ENCODE assay signal across 1 cellular context in the genomic region with DNA sequence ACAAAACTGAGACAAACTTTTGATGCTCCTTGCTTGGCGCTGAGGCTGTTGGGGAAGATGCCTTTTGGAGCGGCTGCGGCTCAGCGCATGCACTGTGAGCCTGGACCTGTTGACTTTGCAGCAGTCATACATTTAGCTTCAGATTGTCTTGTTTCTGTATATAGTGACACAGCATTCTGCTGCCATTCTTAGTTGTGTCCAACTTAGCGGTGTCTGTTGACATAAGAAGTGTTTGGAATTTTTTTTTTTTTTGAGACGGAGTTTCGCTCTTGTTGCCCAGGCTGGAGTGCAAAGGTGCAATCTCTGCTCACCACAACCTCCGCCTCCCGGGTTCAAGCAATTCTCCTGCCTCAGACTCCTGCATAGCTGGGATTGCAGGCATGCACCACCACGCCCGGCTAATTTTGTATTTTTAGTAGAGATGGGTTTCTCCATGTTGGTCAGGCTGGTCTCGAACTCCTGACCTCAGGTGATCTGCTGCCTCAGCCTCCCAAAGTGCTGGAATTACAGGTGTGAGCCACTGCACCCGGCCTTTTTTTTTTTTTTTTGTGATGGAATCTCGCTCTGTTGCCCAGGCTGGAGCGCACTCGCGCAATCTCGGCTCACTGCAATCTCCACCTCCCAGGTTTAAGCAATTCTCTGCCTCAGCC.
A peak's percentile ranks its signal among the peaks of the same experiment; 100 is the strongest.
TF ChIP-seq lines count a peak whose summit lies in the region.

No MANE protein-coding gene starts in this region.

TF ChIP-seq in HepG2, 621 proteins besides CTCF, POLR2A, EP300 and RAD21 (continued from another document and continues in another):
- TF ChIP-seq NKX3-1 (CRISPR knock-in tag; IDR thresholded peaks at IDR 0.05) (peak; percentile 64; the same call in 1 of the 2 replicates), SNAI1 (CRISPR knock-in tag; IDR thresholded peaks at IDR 0.05; ENCODE audit: borderline replicate concordance) (0 out of 2 replicates have a peak, but pooled peaks have one; percentile 83), ZSCAN29 (CRISPR knock-in tag; conservative IDR thresholded peaks at IDR 0.05) (peak; percentile 82), TBX3 (IDR thresholded peaks at IDR 0.05; ENCODE audit: borderline replicate concordance) (peak; percentile 69; the same call in 1 of the 2 replicates), ZNF264 (CRISPR knock-in tag; IDR thresholded peaks at IDR 0.05) (peak; percentile 67; the same call in 1 of the 2 replicates), PHF21A (CRISPR knock-in tag; IDR thresholded peaks at IDR 0.05) (peak; percentile 85), GTF3A (CRISPR knock-in tag; conservative IDR thresholded peaks at IDR 0.05) (peak; percentile 79; the same call in 1 of the 2 replicates), ESRRA (CRISPR knock-in tag; IDR thresholded peaks at IDR 0.05; ENCODE audit: low read depth) (0 out of 2 replicates have a peak, but pooled peaks have one; percentile 42), ZNF343 (CRISPR knock-in tag; IDR thresholded peaks at IDR 0.05) (0 out of 2 replicates have a peak, but pooled peaks have one; percentile 40), SALL1 (CRISPR knock-in tag; IDR thresholded peaks at IDR 0.05) (peak; percentile 96), ZNF331 (CRISPR knock-in tag; IDR thresholded peaks at IDR 0.05) (peak; percentile 72), AKAP8 (CRISPR knock-in tag; IDR thresholded peaks at IDR 0.05) (0 out of 2 replicates have a peak, but pooled peaks have one; percentile 54), MYC (CRISPR knock-in tag; IDR thresholded peaks at IDR 0.05; ENCODE audit: borderline replicate concordance) (peak; percentile 33; the same call in 1 of the 2 replicates), KLF6 (CRISPR knock-in tag; IDR thresholded peaks at IDR 0.05) (0 out of 2 replicates have a peak, but pooled peaks have one; percentile 14), RXRA (CRISPR knock-in tag; IDR thresholded peaks at IDR 0.05) (peak; percentile 43), TEAD3 (CRISPR knock-in tag; optimal IDR thresholded peaks at IDR 0.05; ENCODE audit: borderline replicate concordance) (peak; percentile 92), ZNF121 (CRISPR knock-in tag; IDR thresholded peaks at IDR 0.05) (peak; percentile 86; the same call in 1 of the 2 replicates), NCOR1 (IDR thresholded peaks at IDR 0.05; ENCODE audit: borderline replicate concordance, low read length) (peak; percentile 62; the same call in 1 of the 2 replicates), HOXA5 (CRISPR knock-in tag; IDR thresholded peaks at IDR 0.05) (0 out of 2 replicates have a peak, but pooled peaks have one; percentile 72), FOXP1 (IDR thresholded peaks at IDR 0.05) (peak; percentile 83), FOXP1 (CRISPR knock-in tag; IDR thresholded peaks at IDR 0.05) (peak; percentile 90), MTA1 (CRISPR knock-in tag; IDR thresholded peaks at IDR 0.05; ENCODE audit: borderline replicate concordance) (peak; percentile 93), NRL (CRISPR knock-in tag; IDR thresholded peaks at IDR 0.05; ENCODE audit: borderline replicate concordance) (0 out of 2 replicates have a peak, but pooled peaks have one; percentile 46), NCOA2 (CRISPR knock-in tag; IDR thresholded peaks at IDR 0.05) (peak; percentile 68), FOXO1 (CRISPR knock-in tag; IDR thresholded peaks at IDR 0.05) (peak; percentile 90), HMG20A (CRISPR knock-in tag; IDR thresholded peaks at IDR 0.05; ENCODE audit: borderline replicate concordance) (peak; percentile 90; the same call in 1 of the 2 replicates), ZNF761 (CRISPR knock-in tag; conservative IDR thresholded peaks at IDR 0.05) (peak; percentile 50), TCF7 (IDR thresholded peaks at IDR 0.05; ENCODE audit: low read depth) (peak; percentile 60), PHF5A (CRISPR knock-in tag; IDR thresholded peaks at IDR 0.05; ENCODE audit: low read depth, unreplicated experiment) (peak; percentile 38)
- TF ChIP-seq, protein P1, sequence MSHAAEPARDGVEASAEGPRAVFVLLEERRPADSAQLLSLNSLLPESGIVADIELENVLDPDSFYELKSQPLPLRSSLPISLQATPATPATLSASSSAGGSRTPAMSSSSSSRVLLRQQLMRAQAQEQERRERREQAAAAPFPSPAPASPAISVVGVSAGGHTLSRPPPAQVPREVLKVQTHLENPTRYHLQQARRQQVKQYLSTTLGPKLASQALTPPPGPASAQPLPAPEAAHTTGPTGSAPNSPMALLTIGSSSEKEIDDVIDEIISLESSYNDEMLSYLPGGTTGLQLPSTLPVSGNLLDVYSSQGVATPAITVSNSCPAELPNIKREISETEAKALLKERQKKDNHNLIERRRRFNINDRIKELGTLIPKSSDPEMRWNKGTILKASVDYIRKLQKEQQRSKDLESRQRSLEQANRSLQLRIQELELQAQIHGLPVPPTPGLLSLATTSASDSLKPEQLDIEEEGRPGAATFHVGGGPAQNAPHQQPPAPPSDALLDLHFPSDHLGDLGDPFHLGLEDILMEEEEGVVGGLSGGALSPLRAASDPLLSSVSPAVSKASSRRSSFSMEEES (CRISPR knock-in tag; IDR thresholded peaks at IDR 0.05): peak; percentile 32; the same call in 1 of the 2 replicates
- TF ChIP-seq, protein P2, sequence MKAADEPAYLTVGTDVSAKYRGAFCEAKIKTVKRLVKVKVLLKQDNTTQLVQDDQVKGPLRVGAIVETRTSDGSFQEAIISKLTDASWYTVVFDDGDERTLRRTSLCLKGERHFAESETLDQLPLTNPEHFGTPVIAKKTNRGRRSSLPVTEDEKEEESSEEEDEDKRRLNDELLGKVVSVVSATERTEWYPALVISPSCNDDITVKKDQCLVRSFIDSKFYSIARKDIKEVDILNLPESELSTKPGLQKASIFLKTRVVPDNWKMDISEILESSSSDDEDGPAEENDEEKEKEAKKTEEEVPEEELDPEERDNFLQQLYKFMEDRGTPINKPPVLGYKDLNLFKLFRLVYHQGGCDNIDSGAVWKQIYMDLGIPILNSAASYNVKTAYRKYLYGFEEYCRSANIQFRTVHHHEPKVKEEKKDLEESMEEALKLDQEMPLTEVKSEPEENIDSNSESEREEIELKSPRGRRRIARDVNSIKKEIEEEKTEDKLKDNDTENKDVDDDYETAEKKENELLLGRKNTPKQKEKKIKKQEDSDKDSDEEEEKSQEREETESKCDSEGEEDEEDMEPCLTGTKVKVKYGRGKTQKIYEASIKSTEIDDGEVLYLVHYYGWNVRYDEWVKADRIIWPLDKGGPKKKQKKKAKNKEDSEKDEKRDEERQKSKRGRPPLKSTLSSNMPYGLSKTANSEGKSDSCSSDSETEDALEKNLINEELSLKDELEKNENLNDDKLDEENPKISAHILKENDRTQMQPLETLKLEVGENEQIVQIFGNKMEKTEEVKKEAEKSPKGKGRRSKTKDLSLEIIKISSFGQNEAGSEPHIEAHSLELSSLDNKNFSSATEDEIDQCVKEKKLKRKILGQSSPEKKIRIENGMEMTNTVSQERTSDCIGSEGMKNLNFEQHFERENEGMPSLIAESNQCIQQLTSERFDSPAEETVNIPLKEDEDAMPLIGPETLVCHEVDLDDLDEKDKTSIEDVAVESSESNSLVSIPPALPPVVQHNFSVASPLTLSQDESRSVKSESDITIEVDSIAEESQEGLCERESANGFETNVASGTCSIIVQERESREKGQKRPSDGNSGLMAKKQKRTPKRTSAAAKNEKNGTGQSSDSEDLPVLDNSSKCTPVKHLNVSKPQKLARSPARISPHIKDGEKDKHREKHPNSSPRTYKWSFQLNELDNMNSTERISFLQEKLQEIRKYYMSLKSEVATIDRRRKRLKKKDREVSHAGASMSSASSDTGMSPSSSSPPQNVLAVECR (CRISPR knock-in tag; IDR thresholded peaks at IDR 0.05; ENCODE audit: borderline replicate concordance): peak; percentile 67; the same call in 1 of the 2 replicates
- TF ChIP-seq, protein P3, sequence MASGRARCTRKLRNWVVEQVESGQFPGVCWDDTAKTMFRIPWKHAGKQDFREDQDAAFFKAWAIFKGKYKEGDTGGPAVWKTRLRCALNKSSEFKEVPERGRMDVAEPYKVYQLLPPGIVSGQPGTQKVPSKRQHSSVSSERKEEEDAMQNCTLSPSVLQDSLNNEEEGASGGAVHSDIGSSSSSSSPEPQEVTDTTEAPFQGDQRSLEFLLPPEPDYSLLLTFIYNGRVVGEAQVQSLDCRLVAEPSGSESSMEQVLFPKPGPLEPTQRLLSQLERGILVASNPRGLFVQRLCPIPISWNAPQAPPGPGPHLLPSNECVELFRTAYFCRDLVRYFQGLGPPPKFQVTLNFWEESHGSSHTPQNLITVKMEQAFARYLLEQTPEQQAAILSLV (CRISPR knock-in tag; IDR thresholded peaks at IDR 0.05; ENCODE audit: borderline replicate concordance): 0 out of 2 replicates have a peak, but pooled peaks have one; percentile 44
- TF ChIP-seq, protein P4, sequence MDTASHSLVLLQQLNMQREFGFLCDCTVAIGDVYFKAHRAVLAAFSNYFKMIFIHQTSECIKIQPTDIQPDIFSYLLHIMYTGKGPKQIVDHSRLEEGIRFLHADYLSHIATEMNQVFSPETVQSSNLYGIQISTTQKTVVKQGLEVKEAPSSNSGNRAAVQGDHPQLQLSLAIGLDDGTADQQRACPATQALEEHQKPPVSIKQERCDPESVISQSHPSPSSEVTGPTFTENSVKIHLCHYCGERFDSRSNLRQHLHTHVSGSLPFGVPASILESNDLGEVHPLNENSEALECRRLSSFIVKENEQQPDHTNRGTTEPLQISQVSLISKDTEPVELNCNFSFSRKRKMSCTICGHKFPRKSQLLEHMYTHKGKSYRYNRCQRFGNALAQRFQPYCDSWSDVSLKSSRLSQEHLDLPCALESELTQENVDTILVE (CRISPR knock-in tag; IDR thresholded peaks at IDR 0.05): 0 out of 2 replicates have a peak, but pooled peaks have one; percentile 42
- TF ChIP-seq, protein P5, sequence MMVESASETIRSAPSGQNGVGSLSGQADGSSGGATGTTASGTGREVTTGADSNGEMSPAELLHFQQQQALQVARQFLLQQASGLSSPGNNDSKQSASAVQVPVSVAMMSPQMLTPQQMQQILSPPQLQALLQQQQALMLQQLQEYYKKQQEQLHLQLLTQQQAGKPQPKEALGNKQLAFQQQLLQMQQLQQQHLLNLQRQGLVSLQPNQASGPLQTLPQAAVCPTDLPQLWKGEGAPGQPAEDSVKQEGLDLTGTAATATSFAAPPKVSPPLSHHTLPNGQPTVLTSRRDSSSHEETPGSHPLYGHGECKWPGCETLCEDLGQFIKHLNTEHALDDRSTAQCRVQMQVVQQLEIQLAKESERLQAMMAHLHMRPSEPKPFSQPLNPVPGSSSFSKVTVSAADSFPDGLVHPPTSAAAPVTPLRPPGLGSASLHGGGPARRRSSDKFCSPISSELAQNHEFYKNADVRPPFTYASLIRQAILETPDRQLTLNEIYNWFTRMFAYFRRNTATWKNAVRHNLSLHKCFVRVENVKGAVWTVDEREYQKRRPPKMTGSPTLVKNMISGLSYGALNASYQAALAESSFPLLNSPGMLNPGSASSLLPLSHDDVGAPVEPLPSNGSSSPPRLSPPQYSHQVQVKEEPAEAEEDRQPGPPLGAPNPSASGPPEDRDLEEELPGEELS (CRISPR knock-in tag; IDR thresholded peaks at IDR 0.05): peak; percentile 94
- TF ChIP-seq, protein P6, sequence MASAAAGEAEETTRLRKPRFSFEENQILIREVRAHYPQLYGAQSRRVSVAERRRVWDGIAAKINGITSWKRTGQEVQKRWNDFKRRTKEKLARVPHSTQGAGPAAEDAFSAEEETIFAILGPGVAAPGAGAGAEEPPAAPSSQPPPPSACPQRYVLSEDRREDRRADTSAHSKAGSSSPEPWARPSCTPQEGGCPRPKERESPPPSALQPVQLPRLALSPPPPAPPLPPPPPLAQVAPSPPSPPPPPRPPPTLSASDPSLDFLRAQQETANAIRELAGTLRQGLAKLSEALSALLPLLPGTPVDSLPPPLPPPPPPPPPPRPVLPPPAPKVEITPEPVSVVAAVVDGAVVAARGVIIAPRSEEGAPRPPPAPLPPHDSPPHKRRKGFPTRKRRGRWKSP (CRISPR knock-in tag; IDR thresholded peaks at IDR 0.05): peak; percentile 80
- TF ChIP-seq, protein P7, sequence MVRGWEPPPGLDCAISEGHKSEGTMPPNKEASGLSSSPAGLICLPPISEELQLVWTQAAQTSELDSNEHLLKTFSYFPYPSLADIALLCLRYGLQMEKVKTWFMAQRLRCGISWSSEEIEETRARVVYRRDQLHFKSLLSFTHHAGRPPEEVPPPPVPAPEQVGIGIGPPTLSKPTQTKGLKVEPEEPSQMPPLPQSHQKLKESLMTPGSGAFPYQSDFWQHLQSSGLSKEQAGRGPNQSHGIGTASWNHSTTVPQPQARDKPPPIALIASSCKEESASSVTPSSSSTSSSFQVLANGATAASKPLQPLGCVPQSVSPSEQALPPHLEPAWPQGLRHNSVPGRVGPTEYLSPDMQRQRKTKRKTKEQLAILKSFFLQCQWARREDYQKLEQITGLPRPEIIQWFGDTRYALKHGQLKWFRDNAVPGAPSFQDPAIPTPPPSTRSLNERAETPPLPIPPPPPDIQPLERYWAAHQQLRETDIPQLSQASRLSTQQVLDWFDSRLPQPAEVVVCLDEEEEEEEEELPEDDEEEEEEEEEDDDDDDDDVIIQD (CRISPR knock-in tag; IDR thresholded peaks at IDR 0.05; ENCODE audit: low read depth): peak; percentile 62
- TF ChIP-seq, protein P8, sequence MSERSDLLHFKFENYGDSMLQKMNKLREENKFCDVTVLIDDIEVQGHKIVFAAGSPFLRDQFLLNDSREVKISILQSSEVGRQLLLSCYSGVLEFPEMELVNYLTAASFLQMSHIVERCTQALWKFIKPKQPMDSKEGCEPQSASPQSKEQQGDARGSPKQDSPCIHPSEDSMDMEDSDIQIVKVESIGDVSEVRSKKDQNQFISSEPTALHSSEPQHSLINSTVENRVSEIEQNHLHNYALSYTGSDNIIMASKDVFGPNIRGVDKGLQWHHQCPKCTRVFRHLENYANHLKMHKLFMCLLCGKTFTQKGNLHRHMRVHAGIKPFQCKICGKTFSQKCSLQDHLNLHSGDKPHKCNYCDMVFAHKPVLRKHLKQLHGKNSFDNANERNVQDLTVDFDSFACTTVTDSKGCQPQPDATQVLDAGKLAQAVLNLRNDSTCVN (CRISPR knock-in tag; IDR thresholded peaks at IDR 0.05; ENCODE audit: borderline replicate concordance): 0 out of 2 replicates have a peak, but pooled peaks have one; percentile 55
- TF ChIP-seq, protein P9, sequence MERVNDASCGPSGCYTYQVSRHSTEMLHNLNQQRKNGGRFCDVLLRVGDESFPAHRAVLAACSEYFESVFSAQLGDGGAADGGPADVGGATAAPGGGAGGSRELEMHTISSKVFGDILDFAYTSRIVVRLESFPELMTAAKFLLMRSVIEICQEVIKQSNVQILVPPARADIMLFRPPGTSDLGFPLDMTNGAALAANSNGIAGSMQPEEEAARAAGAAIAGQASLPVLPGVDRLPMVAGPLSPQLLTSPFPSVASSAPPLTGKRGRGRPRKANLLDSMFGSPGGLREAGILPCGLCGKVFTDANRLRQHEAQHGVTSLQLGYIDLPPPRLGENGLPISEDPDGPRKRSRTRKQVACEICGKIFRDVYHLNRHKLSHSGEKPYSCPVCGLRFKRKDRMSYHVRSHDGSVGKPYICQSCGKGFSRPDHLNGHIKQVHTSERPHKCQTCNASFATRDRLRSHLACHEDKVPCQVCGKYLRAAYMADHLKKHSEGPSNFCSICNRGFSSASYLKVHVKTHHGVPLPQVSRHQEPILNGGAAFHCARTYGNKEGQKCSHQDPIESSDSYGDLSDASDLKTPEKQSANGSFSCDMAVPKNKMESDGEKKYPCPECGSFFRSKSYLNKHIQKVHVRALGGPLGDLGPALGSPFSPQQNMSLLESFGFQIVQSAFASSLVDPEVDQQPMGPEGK (CRISPR knock-in tag; IDR thresholded peaks at IDR 0.05): peak; percentile 48; the same call in 1 of the 2 replicates
